In genomic region chr7:101306307-101306706, GRCh38 we compare ENCODE assay signal across 18 cellular contexts.
"Had no signal": no experiment of that assay in that cellular context is flagged by ENCODE, and none has a peak within 500 bp of the region (broad histone marks: within the 10 kb centered on the region; RNA-seq: fewer than 3 reads in every experiment).

No MANE protein-coding gene starts in this region.

- ATAC-seq: effector memory CD8-positive, alpha-beta T cell; gastrocnemius medialis; heart right ventricle; mucosa of descending colon; natural killer cell; psoas muscle; right lobe of liver; stimulated activated memory B cell treated with anti-CD40 and anti-IgM and Interleukin-4, amounts not matched to agents 10 μg/mL and 1 μg/mL and 100 μg/mL, for 72 hours; stimulated activated naive CD8-positive, alpha-beta T cell treated with anti-CD3 and anti-CD28 coated beads, Interleukin-15, amount 100 ng/mL, for 72 hours had no signal

- DNase-seq: effector memory CD8-positive, alpha-beta T cell; gastrocnemius medialis; heart right ventricle; hypothalamus; kidney glomerular epithelial cell; natural killer cell; psoas muscle; retina; right lobe of liver; spleen; stimulated activated CD4-positive, alpha-beta T cell treated with anti-CD3 and anti-CD28 coated beads, Interleukin-15, amount 100 ng/mL, for 24 hours; stimulated activated CD4-positive, alpha-beta T cell treated with anti-CD3 and anti-CD28 coated beads, Interleukin-1b, Interleukin-23, amount 100 ng/mL, for 48 hours; stimulated activated CD4-positive, alpha-beta T cell treated with anti-CD3 and anti-CD28 coated beads, Interleukin-4, amount 100 ng/mL, for 24 hours; stimulated activated naive CD8-positive, alpha-beta T cell treated with anti-CD3 and anti-CD28 coated beads, Interleukin-15, amount 100 ng/mL, for 72 hours; testis had no signal

- H3K27ac Mint-ChIP-seq: dendritic cell treated with granulocyte-macrophage colony-stimulating factor and Interleukin-4, amounts not matched to agents 40 ng/mL and 50 ng/mL, for 4 days; effector memory CD8-positive, alpha-beta T cell; natural killer cell; stimulated activated memory B cell treated with anti-CD40 and anti-IgM and Interleukin-4, amounts not matched to agents 10 μg/mL and 1 μg/mL and 100 μg/mL, for 72 hours; stimulated activated naive CD8-positive, alpha-beta T cell treated with anti-CD3 and anti-CD28 coated beads, Interleukin-15, amount 100 ng/mL, for 72 hours had no signal

- H3K4me3 Mint-ChIP-seq: dendritic cell treated with granulocyte-macrophage colony-stimulating factor and Interleukin-4, amounts not matched to agents 40 ng/mL and 50 ng/mL, for 4 days; effector memory CD8-positive, alpha-beta T cell; natural killer cell; stimulated activated memory B cell treated with anti-CD40 and anti-IgM and Interleukin-4, amounts not matched to agents 10 μg/mL and 1 μg/mL and 100 μg/mL, for 72 hours; stimulated activated naive CD8-positive, alpha-beta T cell treated with anti-CD3 and anti-CD28 coated beads, Interleukin-15, amount 100 ng/mL, for 72 hours had no signal

- H3K9me3 Mint-ChIP-seq: natural killer cell had no signal
